In genomic region chr2:80258321-80258720, GRCh38 we compare ENCODE assay signal across 37 cellular contexts. TPM values are rescaled to one million over a fixed set of nuclear protein-coding genes. Genes with fewer than 3 reads are reported as not detected.
"Had no signal": no experiment of that assay in that cellular context is flagged by ENCODE, and none has a peak within 500 bp of the region (broad histone marks: within the 10 kb centered on the region; RNA-seq: fewer than 3 reads in every experiment).

No MANE protein-coding gene starts in this region.

- ATAC-seq: activated CD8-positive, alpha-beta T cell treated with anti-CD3 and anti-CD28 coated beads for 36 hours; activated naive CD4-positive, alpha-beta T cell treated with anti-CD3 and anti-CD28 coated beads, Interleukin-2, amount 50 U/mL, for 72 hours; activated T-cell treated with anti-CD3 and anti-CD28 coated beads, Interleukin-2, amount 50 U/mL, for 4 hours; activated T-cell treated with anti-CD3 and anti-CD28 coated beads, Interleukin-2, amount 50 U/mL, for 72 hours; activated T-helper 17 cell treated with anti-CD3 and anti-CD28 coated beads, Interleukin-2, amount 50 U/mL, for 72 hours; body of pancreas had no signal

- H3K36me3 ChIP-seq: adrenal gland, brain microvascular endothelial cell, breast epithelium had no signal

- H3K36me3 Mint-ChIP-seq: activated CD4-positive, alpha-beta memory T cell treated with anti-CD3 and anti-CD28 coated beads for 36 hours; activated naive CD4-positive, alpha-beta T cell treated with anti-CD3 and anti-CD28 coated beads, Interleukin-2, amount 50 U/mL, for 72 hours; activated naive CD8-positive, alpha-beta T cell treated with anti-CD3 and anti-CD28 coated beads for 36 hours had no signal

- H3K27ac ChIP-seq: adrenal gland, body of pancreas, brain microvascular endothelial cell, breast epithelium, VCaP had no signal

- H3K9me3 Mint-ChIP-seq: activated B cell treated with CpG ODN at 0.5 μM for 24 hours; activated CD4-positive, alpha-beta memory T cell treated with anti-CD3 and anti-CD28 coated beads for 36 hours; activated CD8-positive, alpha-beta T cell treated with anti-CD3 and anti-CD28 coated beads for 36 hours; activated naive CD8-positive, alpha-beta T cell treated with anti-CD3 and anti-CD28 coated beads for 36 hours had no signal

- FAIRE-seq: astrocyte, TTC549 had no signal

- H3K27me3 Mint-ChIP-seq: activated B cell treated with CpG ODN at 0.5 μM for 24 hours; activated CD4-positive, alpha-beta memory T cell treated with anti-CD3 and anti-CD28 coated beads for 36 hours; activated CD4-positive, alpha-beta T cell treated with anti-CD3 and anti-CD28 coated beads, Interleukin-2, amount 10 ng/mL, durations not matched to agents 24 days and 14 days; activated CD8-positive, alpha-beta T cell treated with anti-CD3 and anti-CD28 coated beads for 36 hours; activated naive CD8-positive, alpha-beta T cell treated with anti-CD3 and anti-CD28 coated beads for 36 hours; activated T-helper 17 cell treated with anti-CD3 and anti-CD28 coated beads, Interleukin-2, amount 50 U/mL, for 72 hours had no signal

- H3K27ac Mint-ChIP-seq: activated B cell treated with CpG ODN at 0.5 μM for 24 hours; activated CD4-positive, alpha-beta memory T cell treated with anti-CD3 and anti-CD28 coated beads for 36 hours; activated CD4-positive, alpha-beta T cell treated with anti-CD3 and anti-CD28 coated beads, Interleukin-2, amount 10 ng/mL, durations not matched to agents 24 days and 14 days; activated CD8-positive, alpha-beta T cell treated with anti-CD3 and anti-CD28 coated beads for 36 hours; activated naive CD4-positive, alpha-beta T cell treated with anti-CD3 and anti-CD28 coated beads for 36 hours; activated naive CD4-positive, alpha-beta T cell treated with anti-CD3 and anti-CD28 coated beads, Interleukin-2, amount 50 U/mL, for 72 hours; activated naive CD8-positive, alpha-beta T cell treated with anti-CD3 and anti-CD28 coated beads for 36 hours; activated T-cell treated with anti-CD3 and anti-CD28 coated beads, Interleukin-2, amount 50 U/mL, for 72 hours; activated T-helper 1 cell treated with anti-CD3 and anti-CD28 coated beads, Interleukin-12 subunit alpha, Interleukin-12 subunit beta, Interleukin-2, Interleukin-4 antibody, amounts not matched to agents 30 ng/mL and 10 ng/mL and 1 ng/mL, durations not matched to agents 14 hours and 24 hours and 36 hours; activated T-helper 17 cell treated with anti-CD3 and anti-CD28 coated beads, Interleukin-2, amount 50 U/mL, for 72 hours; T-helper 1 cell treated with Interleukin-12 subunit alpha and Interleukin-12 subunit beta and Interleukin-4 antibody, amounts not matched to agents 30 μg/mL and 1 μg/mL, for 36 hours; T-helper 2 cell treated with Interferon-gamma antibody and Interleukin-4, amounts not matched to agents 5 μg/mL and 100 μg/mL, for 36 hours had no signal

- H3K4me1 Mint-ChIP-seq: activated B cell treated with CpG ODN at 0.5 μM for 24 hours; activated CD4-positive, alpha-beta T cell treated with anti-CD3 and anti-CD28 coated beads, Interleukin-2, amount 10 ng/mL, durations not matched to agents 24 days and 14 days; activated naive CD8-positive, alpha-beta T cell treated with anti-CD3 and anti-CD28 coated beads for 36 hours; activated T-helper 17 cell treated with anti-CD3 and anti-CD28 coated beads, Interleukin-2, amount 50 U/mL, for 72 hours had no signal

- H3K4me3 ChIP-seq: adrenal gland, body of pancreas, breast epithelium had no signal

- H3K27me3 ChIP-seq: adrenal gland, body of pancreas, brain microvascular endothelial cell, breast epithelium had no signal

- H3K4me1 ChIP-seq: adrenal gland, body of pancreas, breast epithelium had no signal

- H3K9me3 ChIP-seq: adrenal gland, body of pancreas, breast epithelium had no signal

- DNase-seq: activated B cell treated with CpG ODN at 0.5 μM for 24 hours; activated CD4-positive, alpha-beta memory T cell treated with anti-CD3 and anti-CD28 coated beads for 36 hours; activated CD4-positive, alpha-beta T cell treated with anti-CD3 and anti-CD28 coated beads for 4 hours; activated CD4-positive, alpha-beta T cell treated with anti-CD3 and anti-CD28 coated beads, Interleukin-2, amount 10 ng/mL, durations not matched to agents 24 days and 14 days; activated CD4-positive, alpha-beta T cell treated with anti-CD3 and anti-CD28 coated beads, Interleukin-2, amount 50 U/mL, for 1 hour; activated CD4-positive, alpha-beta T cell treated with anti-CD3 and anti-CD28 coated beads, Interleukin-2, amount 50 U/mL, for 4 hours; activated CD4-positive, CD25-positive, alpha-beta regulatory T cell treated with anti-CD3 and anti-CD28 coated beads, Interleukin-2, amount 50 U/mL, for 72 hours; activated CD8-positive, alpha-beta memory T cell treated with anti-CD3 and anti-CD28 coated beads, Interleukin-2, amount 50 U/mL, for 4 hours; activated CD8-positive, alpha-beta T cell treated with anti-CD3 and anti-CD28 coated beads for 36 hours; activated effector memory CD4-positive, alpha-beta T cell treated with anti-CD3 and anti-CD28 coated beads, Interleukin-2, amount 50 U/mL, for 16 hours; activated gamma-delta T cell treated with Interleukin-2 at 50 U/mL for 16 hours; activated naive CD4-positive, alpha-beta T cell; activated naive CD4-positive, alpha-beta T cell treated with anti-CD3 and anti-CD28 coated beads for 36 hours; activated naive CD4-positive, alpha-beta T cell treated with anti-CD3 and anti-CD28 coated beads, Interleukin-2, amount 50 U/mL, for 16 hours; activated naive CD8-positive, alpha-beta T cell treated with anti-CD3 and anti-CD28 coated beads for 36 hours; activated T-cell treated with anti-CD3 and anti-CD28 coated beads for 4 hours; activated T-cell treated with anti-CD3 and anti-CD28 coated beads, Interleukin-2, amount 50 U/mL, for 1 hour; activated T-cell treated with anti-CD3 and anti-CD28 coated beads, Interleukin-2, amount 50 U/mL, for 4 hours; activated T-cell treated with anti-CD3 and anti-CD28 coated beads, Interleukin-2, amount 50 U/mL, for 72 hours; adrenal gland; amniotic stem cell; aorta; body of pancreas; brain microvascular endothelial cell; central memory CD4-positive, alpha-beta T cell; T-helper 2 cell; T-helper 9 cell had no signal

- H3K4me3 Mint-ChIP-seq: activated B cell treated with CpG ODN at 0.5 μM for 24 hours; activated CD4-positive, alpha-beta memory T cell treated with anti-CD3 and anti-CD28 coated beads for 36 hours; activated CD4-positive, alpha-beta T cell treated with anti-CD3 and anti-CD28 coated beads, Interleukin-2, amount 10 ng/mL, durations not matched to agents 24 days and 14 days; activated CD8-positive, alpha-beta T cell treated with anti-CD3 and anti-CD28 coated beads for 36 hours; activated naive CD4-positive, alpha-beta T cell treated with anti-CD3 and anti-CD28 coated beads for 36 hours; activated naive CD8-positive, alpha-beta T cell treated with anti-CD3 and anti-CD28 coated beads for 36 hours; activated T-cell treated with anti-CD3 and anti-CD28 coated beads, Interleukin-2, amount 50 U/mL, for 4 hours; activated T-cell treated with anti-CD3 and anti-CD28 coated beads, Interleukin-2, amount 50 U/mL, for 72 hours; activated T-helper 1 cell treated with anti-CD3 and anti-CD28 coated beads, Interleukin-12 subunit alpha, Interleukin-12 subunit beta, Interleukin-2, Interleukin-4 antibody, amounts not matched to agents 30 ng/mL and 10 ng/mL and 1 ng/mL, durations not matched to agents 14 hours and 24 hours and 36 hours; activated T-helper 17 cell treated with anti-CD3 and anti-CD28 coated beads, Interleukin-2, amount 50 U/mL, for 72 hours; T-helper 1 cell treated with Interleukin-12 subunit alpha and Interleukin-12 subunit beta and Interleukin-4 antibody, amounts not matched to agents 30 μg/mL and 1 μg/mL, for 36 hours; T-helper 2 cell treated with Interferon-gamma antibody and Interleukin-4, amounts not matched to agents 5 μg/mL and 100 μg/mL, for 36 hours had no signal

RNA-seq across cellular contexts. Expression of gene LRRTM1, which starts 46.2 kb away (rescaled TPM):
- total RNA-seq: activated B cell treated with CpG ODN at 0.5 μM for 24 hours; activated CD4-positive, alpha-beta memory T cell treated with anti-CD3 and anti-CD28 coated beads for 36 hours; activated CD4-positive, alpha-beta T cell treated with anti-CD3 and anti-CD28 coated beads, Interleukin-2, amount 10 ng/mL, durations not matched to agents 24 days and 14 days; activated CD8-positive, alpha-beta memory T cell treated with anti-CD3 and anti-CD28 coated beads for 36 hours; activated CD8-positive, alpha-beta T cell treated with anti-CD3 and anti-CD28 coated beads for 36 hours; activated naive CD4-positive, alpha-beta T cell treated with anti-CD3 and anti-CD28 coated beads for 36 hours; activated naive CD4-positive, alpha-beta T cell treated with anti-CD3 and anti-CD28 coated beads, Interleukin-2, amount 50 U/mL, for 72 hours; activated naive CD8-positive, alpha-beta T cell treated with anti-CD3 and anti-CD28 coated beads for 36 hours; activated T-cell treated with anti-CD3 and anti-CD28 coated beads, Interleukin-2, amount 50 U/mL, for 4 hours; activated T-cell treated with anti-CD3 and anti-CD28 coated beads, Interleukin-2, amount 50 U/mL, for 72 hours; activated T-helper 1 cell treated with anti-CD3 and anti-CD28 coated beads, Interleukin-12 subunit alpha, Interleukin-12 subunit beta, Interleukin-2, Interleukin-4 antibody, amounts not matched to agents 30 ng/mL and 10 ng/mL and 1 ng/mL, durations not matched to agents 14 hours and 24 hours and 36 hours; activated T-helper 17 cell treated with anti-CD3 and anti-CD28 coated beads, Interleukin-2, amount 50 U/mL, for 72 hours; astrocyte; body of pancreas had no signal
- polyA plus RNA-seq: aorta had no signal
